Comparison of ENCODE assay signal across 20 cellular contexts in the genomic region with DNA sequence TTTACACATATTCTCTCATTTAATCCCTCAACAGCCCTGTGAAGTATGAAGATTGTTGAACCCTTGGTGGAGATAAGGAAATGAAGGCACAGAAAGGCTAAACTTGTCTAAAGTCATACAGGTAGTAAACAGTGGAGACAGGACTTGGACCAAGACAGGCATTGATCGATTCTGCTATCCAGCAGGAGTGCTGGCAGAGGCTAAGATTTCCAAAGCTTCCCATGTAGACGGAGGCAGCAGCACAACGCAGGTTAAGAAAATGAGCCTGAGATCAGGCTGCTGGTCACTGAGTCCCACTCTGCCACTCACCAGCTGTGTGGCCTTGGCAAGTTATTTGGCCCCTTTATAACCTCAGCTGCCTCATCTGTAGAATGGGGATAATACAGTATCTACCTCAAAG.
"Had no signal": no experiment of that assay in that cellular context is flagged by ENCODE, and none has a peak within 500 bp of the region (broad histone marks: within the 10 kb centered on the region; RNA-seq: fewer than 3 reads in every experiment).

No MANE protein-coding gene starts in this region.

- ATAC-seq: effector memory CD8-positive, alpha-beta T cell; esophagus mucosa; foreskin keratinocyte; gastroesophageal sphincter; heart right ventricle; left cardiac atrium; lower lobe of right lung; mucosa of descending colon; naive thymus-derived CD4-positive, alpha-beta T cell had no signal

- DNase-seq: colonic mucosa; cortex of kidney; effector CD8-positive, alpha-beta T cell; effector memory CD8-positive, alpha-beta T cell; endodermal cell; erythroblast; foreskin keratinocyte; glutamatergic neuron; head of caudate nucleus; heart right ventricle; hippocampal formation; left cardiac atrium; left ventricle myocardium inferior; lower lobe of right lung; mesenchymal stem cell; mucosa of descending colon; naive thymus-derived CD4-positive, alpha-beta T cell had no signal

- H3K36me3 ChIP-seq: colonic mucosa had no signal

- H3K9me3 ChIP-seq: colonic mucosa, gastroesophageal sphincter, heart right ventricle, left ventricle myocardium inferior, lower lobe of right lung, mucosa of descending colon had no signal

- H3K4me1 ChIP-seq: colonic mucosa, lower lobe of right lung had no signal

- H3K27ac ChIP-seq: colonic mucosa, epithelial cell of prostate, foreskin keratinocyte, gastroesophageal sphincter, heart right ventricle, left ventricle myocardium inferior, lower lobe of right lung had no signal

- H3K4me3 ChIP-seq: colonic mucosa, gastroesophageal sphincter, heart right ventricle, left ventricle myocardium inferior, lower lobe of right lung, mucosa of descending colon had no signal

- H3K27me3 ChIP-seq: colonic mucosa, foreskin keratinocyte, gastroesophageal sphincter, heart right ventricle had no signal
